Comparison of ENCODE assay signal across 2 cellular contexts in genomic region chr15:49439678-49440375, GRCh38.
TF ChIP-seq lines count a peak whose summit lies in the region.

No MANE protein-coding gene starts in this region.

TF ChIP-seq in SK-N-SH, 30 proteins besides CTCF, POLR2A, EP300 and RAD21:
- TF ChIP-seq TCF12 (IDR thresholded peaks at IDR 0.05) (no peak), MEF2A (IDR thresholded peaks at IDR 0.05; ENCODE audit: borderline replicate concordance, low read depth) (no peak)
TF ChIP-seq in SK-N-SH: peak in this region for 0.

TF ChIP-seq in SK-N-SH treated with all-trans-retinoic acid at 6 μM for 48 hours, 23 proteins besides CTCF, POLR2A, EP300 and RAD21:
- TF ChIP-seq ZNF565 (CRISPR knock-in tag; conservative IDR thresholded peaks at IDR 0.05; ENCODE audit: low read depth) (no peak), RARB (CRISPR knock-in tag; IDR thresholded peaks at IDR 0.05) (no peak), TOX (CRISPR knock-in tag; IDR thresholded peaks at IDR 0.05; ENCODE audit: borderline replicate concordance) (no peak), CREB5 (CRISPR knock-in tag; IDR thresholded peaks at IDR 0.05; ENCODE audit: low read depth) (no peak), ZC3H10 (CRISPR knock-in tag; IDR thresholded peaks at IDR 0.05) (no peak), TCF4 (CRISPR knock-in tag; IDR thresholded peaks at IDR 0.05; ENCODE audit: borderline replicate concordance) (no peak), PATZ1 (CRISPR knock-in tag; IDR thresholded peaks at IDR 0.05; ENCODE audit: borderline replicate concordance) (no peak), ARNTL (CRISPR knock-in tag; IDR thresholded peaks at IDR 0.05; ENCODE audit: borderline replicate concordance, low read depth) (no peak), PPARA (CRISPR knock-in tag; IDR thresholded peaks at IDR 0.05; ENCODE audit: borderline replicate concordance) (no peak), CSRNP3 (CRISPR knock-in tag; IDR thresholded peaks at IDR 0.05) (no peak), ZFP30 (CRISPR knock-in tag; IDR thresholded peaks at IDR 0.05) (no peak), ZNF70 (CRISPR knock-in tag; IDR thresholded peaks at IDR 0.05) (no peak), CSDC2 (CRISPR knock-in tag; IDR thresholded peaks at IDR 0.05) (no peak), TSHZ2 (CRISPR knock-in tag; IDR thresholded peaks at IDR 0.05) (no peak), POU6F1 (CRISPR knock-in tag; IDR thresholded peaks at IDR 0.05; ENCODE audit: borderline replicate concordance, low read depth) (no peak), ZNF8 (CRISPR knock-in tag; IDR thresholded peaks at IDR 0.05) (no peak), SNAI2 (CRISPR knock-in tag; IDR thresholded peaks at IDR 0.05) (no peak), OSR1 (CRISPR knock-in tag; IDR thresholded peaks at IDR 0.05) (no peak)
